1 cellular context compared by ENCODE assay signal in genomic region chr16:77869997-77870813, GRCh38.
TF ChIP-seq lines count a peak whose summit lies in the region.

No MANE protein-coding gene starts in this region.

TF ChIP-seq in GM23338, 12 proteins besides CTCF, POLR2A, EP300 and RAD21 (continued from another document):
- TF ChIP-seq, protein P1, sequence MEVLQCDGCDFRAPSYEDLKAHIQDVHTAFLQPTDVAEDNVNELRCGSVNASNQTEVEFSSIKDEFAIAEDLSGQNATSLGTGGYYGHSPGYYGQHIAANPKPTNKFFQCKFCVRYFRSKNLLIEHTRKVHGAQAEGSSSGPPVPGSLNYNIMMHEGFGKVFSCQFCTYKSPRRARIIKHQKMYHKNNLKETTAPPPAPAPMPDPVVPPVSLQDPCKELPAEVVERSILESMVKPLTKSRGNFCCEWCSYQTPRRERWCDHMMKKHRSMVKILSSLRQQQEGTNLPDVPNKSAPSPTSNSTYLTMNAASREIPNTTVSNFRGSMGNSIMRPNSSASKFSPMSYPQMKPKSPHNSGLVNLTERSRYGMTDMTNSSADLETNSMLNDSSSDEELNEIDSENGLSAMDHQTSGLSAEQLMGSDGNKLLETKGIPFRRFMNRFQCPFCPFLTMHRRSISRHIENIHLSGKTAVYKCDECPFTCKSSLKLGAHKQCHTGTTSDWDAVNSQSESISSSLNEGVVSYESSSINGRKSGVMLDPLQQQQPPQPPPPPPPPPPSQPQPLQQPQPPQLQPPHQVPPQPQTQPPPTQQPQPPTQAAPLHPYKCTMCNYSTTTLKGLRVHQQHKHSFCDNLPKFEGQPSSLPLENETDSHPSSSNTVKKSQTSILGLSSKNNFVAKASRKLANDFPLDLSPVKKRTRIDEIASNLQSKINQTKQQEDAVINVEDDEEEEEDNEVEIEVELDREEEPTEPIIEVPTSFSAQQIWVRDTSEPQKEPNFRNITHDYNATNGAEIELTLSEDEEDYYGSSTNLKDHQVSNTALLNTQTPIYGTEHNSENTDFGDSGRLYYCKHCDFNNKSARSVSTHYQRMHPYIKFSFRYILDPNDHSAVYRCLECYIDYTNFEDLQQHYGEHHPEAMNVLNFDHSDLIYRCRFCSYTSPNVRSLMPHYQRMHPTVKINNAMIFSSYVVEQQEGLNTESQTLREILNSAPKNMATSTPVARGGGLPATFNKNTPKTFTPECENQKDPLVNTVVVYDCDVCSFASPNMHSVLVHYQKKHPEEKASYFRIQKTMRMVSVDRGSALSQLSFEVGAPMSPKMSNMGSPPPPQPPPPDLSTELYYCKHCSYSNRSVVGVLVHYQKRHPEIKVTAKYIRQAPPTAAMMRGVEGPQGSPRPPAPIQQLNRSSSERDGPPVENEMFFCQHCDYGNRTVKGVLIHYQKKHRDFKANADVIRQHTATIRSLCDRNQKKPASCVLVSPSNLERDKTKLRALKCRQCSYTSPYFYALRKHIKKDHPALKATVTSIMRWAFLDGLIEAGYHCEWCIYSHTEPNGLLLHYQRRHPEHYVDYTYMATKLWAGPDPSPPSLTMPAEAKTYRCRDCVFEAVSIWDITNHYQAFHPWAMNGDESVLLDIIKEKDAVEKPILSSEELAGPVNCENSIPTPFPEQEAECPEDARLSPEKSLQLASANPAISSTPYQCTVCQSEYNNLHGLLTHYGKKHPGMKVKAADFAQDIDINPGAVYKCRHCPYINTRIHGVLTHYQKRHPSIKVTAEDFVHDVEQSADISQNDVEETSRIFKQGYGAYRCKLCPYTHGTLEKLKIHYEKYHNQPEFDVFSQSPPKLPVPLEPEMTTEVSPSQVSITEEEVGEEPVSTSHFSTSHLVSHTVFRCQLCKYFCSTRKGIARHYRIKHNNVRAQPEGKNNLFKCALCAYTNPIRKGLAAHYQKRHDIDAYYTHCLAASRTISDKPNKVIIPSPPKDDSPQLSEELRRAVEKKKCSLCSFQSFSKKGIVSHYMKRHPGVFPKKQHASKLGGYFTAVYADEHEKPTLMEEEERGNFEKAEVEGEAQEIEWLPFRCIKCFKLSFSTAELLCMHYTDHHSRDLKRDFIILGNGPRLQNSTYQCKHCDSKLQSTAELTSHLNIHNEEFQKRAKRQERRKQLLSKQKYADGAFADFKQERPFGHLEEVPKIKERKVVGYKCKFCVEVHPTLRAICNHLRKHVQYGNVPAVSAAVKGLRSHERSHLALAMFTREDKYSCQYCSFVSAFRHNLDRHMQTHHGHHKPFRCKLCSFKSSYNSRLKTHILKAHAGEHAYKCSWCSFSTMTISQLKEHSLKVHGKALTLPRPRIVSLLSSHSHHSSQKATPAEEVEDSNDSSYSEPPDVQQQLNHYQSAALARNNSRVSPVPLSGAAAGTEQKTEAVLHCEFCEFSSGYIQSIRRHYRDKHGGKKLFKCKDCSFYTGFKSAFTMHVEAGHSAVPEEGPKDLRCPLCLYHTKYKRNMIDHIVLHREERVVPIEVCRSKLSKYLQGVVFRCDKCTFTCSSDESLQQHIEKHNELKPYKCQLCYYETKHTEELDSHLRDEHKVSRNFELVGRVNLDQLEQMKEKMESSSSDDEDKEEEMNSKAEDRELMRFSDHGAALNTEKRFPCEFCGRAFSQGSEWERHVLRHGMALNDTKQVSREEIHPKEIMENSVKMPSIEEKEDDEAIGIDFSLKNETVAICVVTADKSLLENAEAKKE (CRISPR knock-in tag; IDR thresholded peaks at IDR 0.05): no peak
- no peak for TF ChIP-seq CREB1 (CRISPR knock-in tag; IDR thresholded peaks at IDR 0.05; ENCODE audit: low read depth)
- TF ChIP-seq NANOG (IDR thresholded peaks at IDR 0.05; ENCODE audit: borderline replicate concordance): no peak
- no peak for TF ChIP-seq EZH2phosphoT487 (IDR thresholded peaks at IDR 0.05; ENCODE audit: unreplicated experiment)
- TF ChIP-seq POLR2AphosphoS5 (IDR thresholded peaks at IDR 0.05; ENCODE audit: low read depth): no peak
- TF ChIP-seq, protein P2, sequence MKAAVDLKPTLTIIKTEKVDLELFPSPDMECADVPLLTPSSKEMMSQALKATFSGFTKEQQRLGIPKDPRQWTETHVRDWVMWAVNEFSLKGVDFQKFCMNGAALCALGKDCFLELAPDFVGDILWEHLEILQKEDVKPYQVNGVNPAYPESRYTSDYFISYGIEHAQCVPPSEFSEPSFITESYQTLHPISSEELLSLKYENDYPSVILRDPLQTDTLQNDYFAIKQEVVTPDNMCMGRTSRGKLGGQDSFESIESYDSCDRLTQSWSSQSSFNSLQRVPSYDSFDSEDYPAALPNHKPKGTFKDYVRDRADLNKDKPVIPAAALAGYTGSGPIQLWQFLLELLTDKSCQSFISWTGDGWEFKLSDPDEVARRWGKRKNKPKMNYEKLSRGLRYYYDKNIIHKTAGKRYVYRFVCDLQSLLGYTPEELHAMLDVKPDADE (IDR thresholded peaks at IDR 0.05): no peak
